ENCODE assay signal across 1 cellular context in genomic region chr1:12601690-12602632, GRCh38.
TF ChIP-seq lines count a peak whose summit lies in the region.

No MANE protein-coding gene starts in this region.

TF ChIP-seq in HepG2, 621 proteins besides CTCF, POLR2A, EP300 and RAD21 (continued from another document):
- TF ChIP-seq BCL3 (CRISPR knock-in tag; IDR thresholded peaks at IDR 0.05) (peak; percentile 61; the same call in 1 of the 2 replicates), ZNF30 (CRISPR knock-in tag; IDR thresholded peaks at IDR 0.05) (no peak), SRSF1 (optimal IDR thresholded peaks at IDR 0.05; ENCODE audit: low read depth, low read length) (no peak), SRY (CRISPR knock-in tag; IDR thresholded peaks at IDR 0.05) (peak; percentile 19; the same call in 1 of the 2 replicates), POLR2AphosphoS2 (IDR thresholded peaks at IDR 0.05; ENCODE audit: low read depth, low read length) (peak; percentile 69), RFX1 (IDR thresholded peaks at IDR 0.05) (peak; percentile 66), ZC3H13 (CRISPR knock-in tag; IDR thresholded peaks at IDR 0.05) (0 out of 2 replicates have a peak, but pooled peaks have one; percentile 39), HMGXB4 (CRISPR knock-in tag; IDR thresholded peaks at IDR 0.05; ENCODE audit: borderline replicate concordance in 1 of 2, low read depth in 1 of 2) (no peak), RXRA (CRISPR knock-in tag; IDR thresholded peaks at IDR 0.05) (no peak), FOSL2 (CRISPR knock-in tag; IDR thresholded peaks at IDR 0.05) (peak; percentile 41; the same call in 1 of the 2 replicates), ZKSCAN1 (IDR thresholded peaks at IDR 0.05; ENCODE audit: low read length) (peak; percentile 87), EED (CRISPR knock-in tag; IDR thresholded peaks at IDR 0.05) (no peak), ZBTB2 (CRISPR knock-in tag; IDR thresholded peaks at IDR 0.05; ENCODE audit: low read depth) (no peak), ZNF33A (CRISPR knock-in tag; IDR thresholded peaks at IDR 0.05; ENCODE audit: borderline replicate concordance) (no peak), ASH2L (IDR thresholded peaks at IDR 0.05; ENCODE audit: insufficient read length, low read depth, low read length) (no peak), AGO2 (optimal IDR thresholded peaks at IDR 0.05; ENCODE audit: low read depth, low read length) (peak; percentile 74), MTF1 (CRISPR knock-in tag; IDR thresholded peaks at IDR 0.05) (no peak), KDM5B (CRISPR knock-in tag; IDR thresholded peaks at IDR 0.05; ENCODE audit: borderline replicate concordance) (0 out of 2 replicates have a peak, but pooled peaks have one; percentile 24)
- TF ChIP-seq, protein P1, sequence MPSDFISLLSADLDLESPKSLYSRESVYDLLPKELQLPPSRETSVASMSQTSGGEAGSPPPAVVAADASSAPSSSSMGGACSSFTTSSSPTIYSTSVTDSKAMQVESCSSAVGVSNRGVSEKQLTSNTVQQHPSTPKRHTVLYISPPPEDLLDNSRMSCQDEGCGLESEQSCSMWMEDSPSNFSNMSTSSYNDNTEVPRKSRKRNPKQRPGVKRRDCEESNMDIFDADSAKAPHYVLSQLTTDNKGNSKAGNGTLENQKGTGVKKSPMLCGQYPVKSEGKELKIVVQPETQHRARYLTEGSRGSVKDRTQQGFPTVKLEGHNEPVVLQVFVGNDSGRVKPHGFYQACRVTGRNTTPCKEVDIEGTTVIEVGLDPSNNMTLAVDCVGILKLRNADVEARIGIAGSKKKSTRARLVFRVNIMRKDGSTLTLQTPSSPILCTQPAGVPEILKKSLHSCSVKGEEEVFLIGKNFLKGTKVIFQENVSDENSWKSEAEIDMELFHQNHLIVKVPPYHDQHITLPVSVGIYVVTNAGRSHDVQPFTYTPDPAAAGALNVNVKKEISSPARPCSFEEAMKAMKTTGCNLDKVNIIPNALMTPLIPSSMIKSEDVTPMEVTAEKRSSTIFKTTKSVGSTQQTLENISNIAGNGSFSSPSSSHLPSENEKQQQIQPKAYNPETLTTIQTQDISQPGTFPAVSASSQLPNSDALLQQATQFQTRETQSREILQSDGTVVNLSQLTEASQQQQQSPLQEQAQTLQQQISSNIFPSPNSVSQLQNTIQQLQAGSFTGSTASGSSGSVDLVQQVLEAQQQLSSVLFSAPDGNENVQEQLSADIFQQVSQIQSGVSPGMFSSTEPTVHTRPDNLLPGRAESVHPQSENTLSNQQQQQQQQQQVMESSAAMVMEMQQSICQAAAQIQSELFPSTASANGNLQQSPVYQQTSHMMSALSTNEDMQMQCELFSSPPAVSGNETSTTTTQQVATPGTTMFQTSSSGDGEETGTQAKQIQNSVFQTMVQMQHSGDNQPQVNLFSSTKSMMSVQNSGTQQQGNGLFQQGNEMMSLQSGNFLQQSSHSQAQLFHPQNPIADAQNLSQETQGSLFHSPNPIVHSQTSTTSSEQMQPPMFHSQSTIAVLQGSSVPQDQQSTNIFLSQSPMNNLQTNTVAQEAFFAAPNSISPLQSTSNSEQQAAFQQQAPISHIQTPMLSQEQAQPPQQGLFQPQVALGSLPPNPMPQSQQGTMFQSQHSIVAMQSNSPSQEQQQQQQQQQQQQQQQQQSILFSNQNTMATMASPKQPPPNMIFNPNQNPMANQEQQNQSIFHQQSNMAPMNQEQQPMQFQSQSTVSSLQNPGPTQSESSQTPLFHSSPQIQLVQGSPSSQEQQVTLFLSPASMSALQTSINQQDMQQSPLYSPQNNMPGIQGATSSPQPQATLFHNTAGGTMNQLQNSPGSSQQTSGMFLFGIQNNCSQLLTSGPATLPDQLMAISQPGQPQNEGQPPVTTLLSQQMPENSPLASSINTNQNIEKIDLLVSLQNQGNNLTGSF (CRISPR knock-in tag; IDR thresholded peaks at IDR 0.05): no peak
- TF ChIP-seq, protein P2, sequence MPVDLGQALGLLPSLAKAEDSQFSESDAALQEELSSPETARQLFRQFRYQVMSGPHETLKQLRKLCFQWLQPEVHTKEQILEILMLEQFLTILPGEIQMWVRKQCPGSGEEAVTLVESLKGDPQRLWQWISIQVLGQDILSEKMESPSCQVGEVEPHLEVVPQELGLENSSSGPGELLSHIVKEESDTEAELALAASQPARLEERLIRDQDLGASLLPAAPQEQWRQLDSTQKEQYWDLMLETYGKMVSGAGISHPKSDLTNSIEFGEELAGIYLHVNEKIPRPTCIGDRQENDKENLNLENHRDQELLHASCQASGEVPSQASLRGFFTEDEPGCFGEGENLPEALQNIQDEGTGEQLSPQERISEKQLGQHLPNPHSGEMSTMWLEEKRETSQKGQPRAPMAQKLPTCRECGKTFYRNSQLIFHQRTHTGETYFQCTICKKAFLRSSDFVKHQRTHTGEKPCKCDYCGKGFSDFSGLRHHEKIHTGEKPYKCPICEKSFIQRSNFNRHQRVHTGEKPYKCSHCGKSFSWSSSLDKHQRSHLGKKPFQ (CRISPR knock-in tag; IDR thresholded peaks at IDR 0.05; ENCODE audit: insufficient replicate concordance): no peak
- TF ChIP-seq, protein P3, sequence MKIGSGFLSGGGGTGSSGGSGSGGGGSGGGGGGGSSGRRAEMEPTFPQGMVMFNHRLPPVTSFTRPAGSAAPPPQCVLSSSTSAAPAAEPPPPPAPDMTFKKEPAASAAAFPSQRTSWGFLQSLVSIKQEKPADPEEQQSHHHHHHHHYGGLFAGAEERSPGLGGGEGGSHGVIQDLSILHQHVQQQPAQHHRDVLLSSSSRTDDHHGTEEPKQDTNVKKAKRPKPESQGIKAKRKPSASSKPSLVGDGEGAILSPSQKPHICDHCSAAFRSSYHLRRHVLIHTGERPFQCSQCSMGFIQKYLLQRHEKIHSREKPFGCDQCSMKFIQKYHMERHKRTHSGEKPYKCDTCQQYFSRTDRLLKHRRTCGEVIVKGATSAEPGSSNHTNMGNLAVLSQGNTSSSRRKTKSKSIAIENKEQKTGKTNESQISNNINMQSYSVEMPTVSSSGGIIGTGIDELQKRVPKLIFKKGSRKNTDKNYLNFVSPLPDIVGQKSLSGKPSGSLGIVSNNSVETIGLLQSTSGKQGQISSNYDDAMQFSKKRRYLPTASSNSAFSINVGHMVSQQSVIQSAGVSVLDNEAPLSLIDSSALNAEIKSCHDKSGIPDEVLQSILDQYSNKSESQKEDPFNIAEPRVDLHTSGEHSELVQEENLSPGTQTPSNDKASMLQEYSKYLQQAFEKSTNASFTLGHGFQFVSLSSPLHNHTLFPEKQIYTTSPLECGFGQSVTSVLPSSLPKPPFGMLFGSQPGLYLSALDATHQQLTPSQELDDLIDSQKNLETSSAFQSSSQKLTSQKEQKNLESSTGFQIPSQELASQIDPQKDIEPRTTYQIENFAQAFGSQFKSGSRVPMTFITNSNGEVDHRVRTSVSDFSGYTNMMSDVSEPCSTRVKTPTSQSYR (CRISPR knock-in tag; IDR thresholded peaks at IDR 0.05; ENCODE audit: borderline replicate concordance): peak; percentile 17; the same call in 1 of the 2 replicates
- TF ChIP-seq, protein P4, sequence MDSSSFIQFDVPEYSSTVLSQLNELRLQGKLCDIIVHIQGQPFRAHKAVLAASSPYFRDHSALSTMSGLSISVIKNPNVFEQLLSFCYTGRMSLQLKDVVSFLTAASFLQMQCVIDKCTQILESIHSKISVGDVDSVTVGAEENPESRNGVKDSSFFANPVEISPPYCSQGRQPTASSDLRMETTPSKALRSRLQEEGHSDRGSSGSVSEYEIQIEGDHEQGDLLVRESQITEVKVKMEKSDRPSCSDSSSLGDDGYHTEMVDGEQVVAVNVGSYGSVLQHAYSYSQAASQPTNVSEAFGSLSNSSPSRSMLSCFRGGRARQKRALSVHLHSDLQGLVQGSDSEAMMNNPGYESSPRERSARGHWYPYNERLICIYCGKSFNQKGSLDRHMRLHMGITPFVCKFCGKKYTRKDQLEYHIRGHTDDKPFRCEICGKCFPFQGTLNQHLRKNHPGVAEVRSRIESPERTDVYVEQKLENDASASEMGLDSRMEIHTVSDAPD (CRISPR knock-in tag; IDR thresholded peaks at IDR 0.05): 0 out of 2 replicates have a peak, but pooled peaks have one; percentile 41
